Comparison of ENCODE assay signal across 8 cellular contexts in genomic region chr6:52670502-52671409, GRCh38. TPM values are rescaled to one million over a fixed set of nuclear protein-coding genes. Genes with fewer than 3 reads are reported as not detected.
DNase-seq lines count a peak whose midpoint lies in the region; ATAC-seq and TF ChIP-seq lines count a peak whose summit lies in the region.

Gene TMEM14A, plus strand, starts transcription at chr6:52671113. Its CDS starts 5,990 bp downstream, at chr6:52677103.

- intact Hi-C loops in PC-3 (cut with micrococcal nuclease) = no loop called here

- H3K79me2 ChIP-seq in PC-3 (ENCODE audit: low read length) = peaks cover 44% of the 10 kb centered on the region

- no peaks in the 10 kb centered on the region for H3K9me2 ChIP-seq in PC-3 (replicated peaks; ENCODE audit: low read length)

- peak within 1 kb of the TSS; percentile 73 for H3K9ac ChIP-seq in PC-3 (ENCODE audit: low read length)

- no peaks in the 10 kb centered on the region for H3K27me3 ChIP-seq in PC-3 (ENCODE audit: low read length)

- peak within 1 kb of the TSS; percentile 10; the same call in 1 of the 2 replicates for H3K27ac ChIP-seq in PC-3 (ENCODE audit: low read length)

- peak; percentile 88 for DNase-seq in DMS114 treated with DMSO at 0.1 percent for 48 hours (lab: John Stamatoyannopoulos, UW; ENCODE audit: unreplicated experiment)
- peak; percentile 97 for DNase-seq in PC-3
- peak; percentile 91 for DNase-seq in activated T-cell treated with anti-CD3 and anti-CD28 coated beads for 48 hours (ENCODE audit: low read depth)
- DNase-seq in epithelial cell of proximal tubule (ENCODE audit: low read depth) = peak; percentile 27
- DNase-seq in mucosa of gallbladder (ENCODE audit: low spot score) = peak; percentile 94
- DNase-seq in stimulated activated CD8-positive, alpha-beta memory T cell treated with anti-CD3 and anti-CD28 coated beads, Interleukin-4, amount 100 ng/mL, for 24 hours (ENCODE audit: low read depth) = peak; percentile 92

- H2AFZ ChIP-seq in PC-3 (ENCODE audit: low read length) = peak within 1 kb of the TSS; percentile 88

- TF ChIP-seq CTCF in PC-3 (conservative IDR thresholded peaks at IDR 0.05; ENCODE audit: low read depth, low read length) = no peak
- TF ChIP-seq CTCF in epithelial cell of proximal tubule (conservative IDR thresholded peaks at IDR 0.05; ENCODE audit: low read depth, low read length) = no peak

- TSS peak; percentile 18 for BruUV-seq in PC-3 (replicated peaks; lab: Mats Ljungman, UMichigan)

- ATAC-seq in GM21619 (IDR thresholded peaks at IDR 0.05; ENCODE audit: unreplicated experiment) (peak; percentile 97), PC-3 (peak; percentile 94)

- peak within 1 kb of the TSS; percentile 91 for H3K4me2 ChIP-seq in PC-3 (ENCODE audit: low read length)

- peaks cover 33% of the 10 kb centered on the region for H3K4me1 ChIP-seq in PC-3 (ENCODE audit: insufficient read depth, low read length)

- TF ChIP-seq EP300 in Ishikawa (IDR thresholded peaks at IDR 0.05; ENCODE audit: borderline replicate concordance) = no peak

- POLR2A ChIA-PET in PC-3 (lab: Charles Lee; ENCODE audit: unreplicated experiment) = interaction anchor here (0.6 kb wide), 1 partner anchor 163 kb away, joined by 3 read pairs; no protein-coding TSS in a partner anchor

- CTCF ChIA-PET in PC-3 (lab: Charles Lee) = no interaction called here

- no peaks in the 10 kb centered on the region for H4K20me1 ChIP-seq in PC-3 (ENCODE audit: low read length)

- no peaks in the 10 kb centered on the region for H3K36me3 ChIP-seq in PC-3 (ENCODE audit: low read depth, low read length)

- TF ChIP-seq RAD21 in Ishikawa (IDR thresholded peaks at IDR 0.05; ENCODE audit: low read depth) = no peak

- H3K9me3 ChIP-seq in PC-3 (ENCODE audit: low read length) = no peaks in the 10 kb centered on the region

- H3K4me3 ChIP-seq in PC-3 (ENCODE audit: low read length) = peak within 1 kb of the TSS; percentile 87
- H3K4me3 ChIP-seq in epithelial cell of proximal tubule (ENCODE audit: low read depth, low read length) = peak within 1 kb of the TSS; percentile 81

- H3F3A ChIP-seq in PC-3 (ENCODE audit: low read length, unreplicated experiment) = no peaks in the 10 kb centered on the region

TF ChIP-seq in Ishikawa, 13 proteins besides CTCF, POLR2A, EP300 and RAD21:
- TF ChIP-seq NFIC (IDR thresholded peaks at IDR 0.05) (no peak), TCF12 (IDR thresholded peaks at IDR 0.05; ENCODE audit: low read depth) (peak; percentile 44; the same call in 1 of the 2 replicates), CREB1 (IDR thresholded peaks at IDR 0.05; ENCODE audit: low read depth) (no peak), FOXM1 (IDR thresholded peaks at IDR 0.05; ENCODE audit: borderline replicate concordance, low read depth) (no peak), EGR1 (IDR thresholded peaks at IDR 0.05) (no peak), REST (IDR thresholded peaks at IDR 0.05; ENCODE audit: low read depth) (no peak), USF1 (IDR thresholded peaks at IDR 0.05) (no peak), CEBPB (IDR thresholded peaks at IDR 0.05) (no peak), TEAD4 (IDR thresholded peaks at IDR 0.05) (no peak), ZBTB7A (IDR thresholded peaks at IDR 0.05; ENCODE audit: low read depth) (no peak), MAX (IDR thresholded peaks at IDR 0.05) (peak; percentile 54; the same call in 1 of the 2 replicates), TAF1 (IDR thresholded peaks at IDR 0.05; ENCODE audit: low read depth) (peak; percentile 62; the same call in 1 of the 2 replicates), YY1 (IDR thresholded peaks at IDR 0.05; ENCODE audit: low read depth) (peak; percentile 42; the same call in 1 of the 2 replicates)

RNA-seq across cellular contexts. Expression of gene TMEM14A, which starts in this region (rescaled TPM):
- total RNA-seq in PC-3 (2014; rRNA removed) (54.7 and 65.4 TPM in 2 replicates), epithelial cell of proximal tubule (51.8 and 61.6 TPM in 2 replicates), mucosa of gallbladder (35.2 TPM)

Comparison
In these comparisons a context has a peak if more than half of its experiments do, and no peak if none do; other contexts are left out.
1. Peak in every context shown above with its lines: DNase-seq, ATAC-seq, H3K4me3 ChIP-seq and H3K27ac ChIP-seq.
2. DNase-seq: peak in every context shown above with its lines; median percentile 97 in PC-3; 94 in mucosa of gallbladder; 92 in stimulated activated CD8-positive, alpha-beta memory T cell treated with anti-CD3 and anti-CD28 coated beads, Interleukin-4, amount 100 ng/mL, for 24 hours; 91 in activated T-cell treated with anti-CD3 and anti-CD28 coated beads for 48 hours; 88 in DMS114 treated with DMSO at 0.1 percent for 48 hours; 27 in epithelial cell of proximal tubule.